1 cellular context compared by ENCODE assay signal in the genomic region with DNA sequence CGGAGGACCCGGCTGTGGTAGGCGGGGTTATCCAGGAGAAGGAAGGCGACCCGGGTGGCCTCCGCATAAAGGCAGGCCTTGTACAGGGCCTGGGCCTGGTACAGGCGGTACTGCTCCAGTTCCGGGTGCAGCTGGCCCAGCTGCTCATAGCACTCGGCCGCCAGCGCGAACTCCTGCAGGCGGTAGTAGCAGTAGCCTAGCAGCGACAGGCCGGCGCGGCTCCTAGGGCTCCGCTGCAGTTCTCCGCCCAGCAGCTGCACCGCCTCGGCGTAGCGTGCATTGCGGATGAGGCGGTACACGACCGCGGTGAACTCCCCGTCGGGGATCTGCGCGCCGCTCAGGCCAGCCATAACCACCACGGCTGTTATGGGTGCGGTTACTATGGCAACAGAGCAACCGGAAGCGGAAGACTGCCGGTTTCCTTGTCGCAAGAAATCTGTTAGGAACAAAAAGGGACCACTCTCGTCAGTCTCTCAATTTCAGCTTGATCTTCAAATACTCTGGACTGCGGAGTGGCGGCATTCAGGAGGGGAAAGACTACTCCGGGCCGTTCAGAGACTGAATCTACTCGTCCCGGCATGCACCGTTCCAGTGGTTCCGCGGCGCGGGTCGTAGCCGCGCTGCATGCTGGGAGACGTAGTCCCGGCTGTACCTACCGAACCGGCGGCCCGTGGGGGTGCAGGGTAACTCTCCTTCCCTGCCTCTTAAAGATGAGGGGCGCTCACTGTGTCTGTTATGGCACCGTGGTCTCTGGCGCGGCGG.
A peak's percentile ranks its signal among the peaks of the same experiment; 100 is the strongest.
TF ChIP-seq lines count a peak whose summit lies in the region.

No MANE protein-coding gene starts in this region.

TF ChIP-seq in K562, 482 proteins besides CTCF, POLR2A, EP300 and RAD21 (continued from another document and continues in another):
- TF ChIP-seq TRIM24 (IDR thresholded peaks at IDR 0.05) (peak in 1 of 2 experiments; percentile 38; a peak in 1 of 4 replicates), CC2D1A (IDR thresholded peaks at IDR 0.05) (peak; percentile 79; the same call in 1 of the 2 replicates), ZNF79 (CRISPR knock-in tag; IDR thresholded peaks at IDR 0.05; ENCODE audit: low read depth) (peak; percentile 15; the same call in 1 of the 2 replicates), RUNX1 (IDR thresholded peaks at IDR 0.05; ENCODE audit: low read depth) (no peak), SRSF7 (optimal IDR thresholded peaks at IDR 0.05; ENCODE audit: low read depth, low read length) (no peak), ZBTB7A (IDR thresholded peaks at IDR 0.05; ENCODE audit: borderline replicate concordance, control insufficient read depth, low read depth, low read length) (peak; percentile 69; the same call in 1 of the 2 replicates), ERF (CRISPR knock-in tag; IDR thresholded peaks at IDR 0.05) (peak; percentile 93; the same call in 1 of the 2 replicates), FOXM1 (IDR thresholded peaks at IDR 0.05; ENCODE audit: low read depth) (no peak), FOXM1 (CRISPR knock-in tag; IDR thresholded peaks at IDR 0.05; ENCODE audit: low read depth) (no peak), FOXK2 (conservative IDR thresholded peaks at IDR 0.05 in 1 of 2, IDR thresholded peaks at IDR 0.05 in 1 of 2; ENCODE audit: low read depth in 2 of 2) (peak in 1 of 2 experiments; percentile 34; a peak in 2 of 4 replicates), BRD9 (IDR thresholded peaks at IDR 0.05; ENCODE audit: low read depth, partially characterized antibody) (peak; percentile 11), ZNF584 (CRISPR knock-in tag; IDR thresholded peaks at IDR 0.05; ENCODE audit: low read depth) (no peak), ARID2 (IDR thresholded peaks at IDR 0.05) (no peak), ZFX (CRISPR knock-in tag; IDR thresholded peaks at IDR 0.05) (peak; percentile 97), RNF2 (IDR thresholded peaks at IDR 0.05) (0 out of 2 replicates have a peak, but pooled peaks have one; percentile 27), BRF1 (IDR thresholded peaks at IDR 0.05; ENCODE audit: borderline replicate concordance, extremely low read depth, insufficient read length) (no peak), ZNF263 (CRISPR knock-in tag; IDR thresholded peaks at IDR 0.05; ENCODE audit: borderline replicate concordance) (no peak), ZNF717 (CRISPR knock-in tag; IDR thresholded peaks at IDR 0.05) (no peak), CBX1 (IDR thresholded peaks at IDR 0.05; ENCODE audit: low read depth) (0 out of 2 replicates have a peak, but pooled peaks have one; percentile 58), C11orf30 (IDR thresholded peaks at IDR 0.05; ENCODE audit: low read depth) (no peak; the same call in 1 of the 2 replicates), MAX (CRISPR knock-in tag; IDR thresholded peaks at IDR 0.05) (0 out of 2 replicates have a peak, but pooled peaks have one; percentile 23), ZNF384 (IDR thresholded peaks at IDR 0.05; ENCODE audit: low read depth, low read length) (no peak), RBM25 (IDR thresholded peaks at IDR 0.05; ENCODE audit: low read depth, low read length, severe bottlenecking) (no peak), TBL1XR1 (IDR thresholded peaks at IDR 0.05; ENCODE audit: low read length in 2 of 2) (peak in 1 of 2 experiments; percentile 13; a peak in 1 of 4 replicates), MAZ (CRISPR knock-in tag; conservative IDR thresholded peaks at IDR 0.05 in 1 of 2, IDR thresholded peaks at IDR 0.05 in 1 of 2) (peak in 1 of 2 experiments; percentile 80; a peak in 2 of 4 replicates), DNMT1 (IDR thresholded peaks at IDR 0.05) (no peak), MED1 (CRISPR knock-in tag; IDR thresholded peaks at IDR 0.05; ENCODE audit: borderline replicate concordance) (no peak), GTF2E2 (tag; IDR thresholded peaks at IDR 0.05) (peak; percentile 39; the same call in 1 of the 2 replicates), ZNF408 (CRISPR knock-in tag; IDR thresholded peaks at IDR 0.05; ENCODE audit: low read depth) (no peak), ZZZ3 (IDR thresholded peaks at IDR 0.05) (no peak), CBFB (CRISPR knock-in tag; IDR thresholded peaks at IDR 0.05) (no peak), RFX1 (IDR thresholded peaks at IDR 0.05) (peak; percentile 100), ELF4 (CRISPR knock-in tag; IDR thresholded peaks at IDR 0.05) (peak; percentile 93), GABPA (tag; conservative IDR thresholded peaks at IDR 0.05; ENCODE audit: low read depth) (peak; percentile 96)
- TF ChIP-seq, protein P1, sequence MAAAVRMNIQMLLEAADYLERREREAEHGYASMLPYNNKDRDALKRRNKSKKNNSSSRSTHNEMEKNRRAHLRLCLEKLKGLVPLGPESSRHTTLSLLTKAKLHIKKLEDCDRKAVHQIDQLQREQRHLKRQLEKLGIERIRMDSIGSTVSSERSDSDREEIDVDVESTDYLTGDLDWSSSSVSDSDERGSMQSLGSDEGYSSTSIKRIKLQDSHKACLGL (CRISPR knock-in tag; IDR thresholded peaks at IDR 0.05; ENCODE audit: borderline replicate concordance, poor library complexity, severe bottlenecking) = no peak
- TF ChIP-seq, protein P2, sequence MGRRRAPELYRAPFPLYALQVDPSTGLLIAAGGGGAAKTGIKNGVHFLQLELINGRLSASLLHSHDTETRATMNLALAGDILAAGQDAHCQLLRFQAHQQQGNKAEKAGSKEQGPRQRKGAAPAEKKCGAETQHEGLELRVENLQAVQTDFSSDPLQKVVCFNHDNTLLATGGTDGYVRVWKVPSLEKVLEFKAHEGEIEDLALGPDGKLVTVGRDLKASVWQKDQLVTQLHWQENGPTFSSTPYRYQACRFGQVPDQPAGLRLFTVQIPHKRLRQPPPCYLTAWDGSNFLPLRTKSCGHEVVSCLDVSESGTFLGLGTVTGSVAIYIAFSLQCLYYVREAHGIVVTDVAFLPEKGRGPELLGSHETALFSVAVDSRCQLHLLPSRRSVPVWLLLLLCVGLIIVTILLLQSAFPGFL (CRISPR knock-in tag; IDR thresholded peaks at IDR 0.05) = no peak
- TF ChIP-seq, protein P3, sequence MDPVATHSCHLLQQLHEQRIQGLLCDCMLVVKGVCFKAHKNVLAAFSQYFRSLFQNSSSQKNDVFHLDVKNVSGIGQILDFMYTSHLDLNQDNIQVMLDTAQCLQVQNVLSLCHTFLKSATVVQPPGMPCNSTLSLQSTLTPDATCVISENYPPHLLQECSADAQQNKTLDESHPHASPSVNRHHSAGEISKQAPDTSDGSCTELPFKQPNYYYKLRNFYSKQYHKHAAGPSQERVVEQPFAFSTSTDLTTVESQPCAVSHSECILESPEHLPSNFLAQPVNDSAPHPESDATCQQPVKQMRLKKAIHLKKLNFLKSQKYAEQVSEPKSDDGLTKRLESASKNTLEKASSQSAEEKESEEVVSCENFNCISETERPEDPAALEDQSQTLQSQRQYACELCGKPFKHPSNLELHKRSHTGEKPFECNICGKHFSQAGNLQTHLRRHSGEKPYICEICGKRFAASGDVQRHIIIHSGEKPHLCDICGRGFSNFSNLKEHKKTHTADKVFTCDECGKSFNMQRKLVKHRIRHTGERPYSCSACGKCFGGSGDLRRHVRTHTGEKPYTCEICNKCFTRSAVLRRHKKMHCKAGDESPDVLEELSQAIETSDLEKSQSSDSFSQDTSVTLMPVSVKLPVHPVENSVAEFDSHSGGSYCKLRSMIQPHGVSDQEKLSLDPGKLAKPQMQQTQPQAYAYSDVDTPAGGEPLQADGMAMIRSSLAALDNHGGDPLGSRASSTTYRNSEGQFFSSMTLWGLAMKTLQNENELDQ (CRISPR knock-in tag; IDR thresholded peaks at IDR 0.05; ENCODE audit: borderline replicate concordance) = no peak
- TF ChIP-seq, protein P4, sequence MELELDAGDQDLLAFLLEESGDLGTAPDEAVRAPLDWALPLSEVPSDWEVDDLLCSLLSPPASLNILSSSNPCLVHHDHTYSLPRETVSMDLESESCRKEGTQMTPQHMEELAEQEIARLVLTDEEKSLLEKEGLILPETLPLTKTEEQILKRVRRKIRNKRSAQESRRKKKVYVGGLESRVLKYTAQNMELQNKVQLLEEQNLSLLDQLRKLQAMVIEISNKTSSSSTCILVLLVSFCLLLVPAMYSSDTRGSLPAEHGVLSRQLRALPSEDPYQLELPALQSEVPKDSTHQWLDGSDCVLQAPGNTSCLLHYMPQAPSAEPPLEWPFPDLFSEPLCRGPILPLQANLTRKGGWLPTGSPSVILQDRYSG (tag; conservative IDR thresholded peaks at IDR 0.05; ENCODE audit: low read depth) = no peak
- TF ChIP-seq, protein P5, sequence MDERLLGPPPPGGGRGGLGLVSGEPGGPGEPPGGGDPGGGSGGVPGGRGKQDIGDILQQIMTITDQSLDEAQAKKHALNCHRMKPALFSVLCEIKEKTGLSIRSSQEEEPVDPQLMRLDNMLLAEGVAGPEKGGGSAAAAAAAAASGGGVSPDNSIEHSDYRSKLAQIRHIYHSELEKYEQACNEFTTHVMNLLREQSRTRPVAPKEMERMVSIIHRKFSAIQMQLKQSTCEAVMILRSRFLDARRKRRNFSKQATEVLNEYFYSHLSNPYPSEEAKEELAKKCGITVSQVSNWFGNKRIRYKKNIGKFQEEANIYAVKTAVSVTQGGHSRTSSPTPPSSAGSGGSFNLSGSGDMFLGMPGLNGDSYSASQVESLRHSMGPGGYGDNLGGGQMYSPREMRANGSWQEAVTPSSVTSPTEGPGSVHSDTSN (CRISPR knock-in tag; IDR thresholded peaks at IDR 0.05; ENCODE audit: low read depth) = no peak
- TF ChIP-seq, protein P5 (tag; conservative IDR thresholded peaks at IDR 0.05; ENCODE audit: low read depth) = no peak
- TF ChIP-seq, protein P6, sequence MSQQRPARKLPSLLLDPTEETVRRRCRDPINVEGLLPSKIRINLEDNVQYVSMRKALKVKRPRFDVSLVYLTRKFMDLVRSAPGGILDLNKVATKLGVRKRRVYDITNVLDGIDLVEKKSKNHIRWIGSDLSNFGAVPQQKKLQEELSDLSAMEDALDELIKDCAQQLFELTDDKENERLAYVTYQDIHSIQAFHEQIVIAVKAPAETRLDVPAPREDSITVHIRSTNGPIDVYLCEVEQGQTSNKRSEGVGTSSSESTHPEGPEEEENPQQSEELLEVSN (IDR thresholded peaks at IDR 0.05; ENCODE audit: borderline replicate concordance in 1 of 2, extremely low read depth in 1 of 2, insufficient read depth in 1 of 2, insufficient read length in 1 of 2, low read depth in 1 of 2, low read length in 1 of 2, poor library complexity in 1 of 2, severe bottlenecking in 1 of 2) = peak; percentile 7 to 25
- TF ChIP-seq, protein P7, sequence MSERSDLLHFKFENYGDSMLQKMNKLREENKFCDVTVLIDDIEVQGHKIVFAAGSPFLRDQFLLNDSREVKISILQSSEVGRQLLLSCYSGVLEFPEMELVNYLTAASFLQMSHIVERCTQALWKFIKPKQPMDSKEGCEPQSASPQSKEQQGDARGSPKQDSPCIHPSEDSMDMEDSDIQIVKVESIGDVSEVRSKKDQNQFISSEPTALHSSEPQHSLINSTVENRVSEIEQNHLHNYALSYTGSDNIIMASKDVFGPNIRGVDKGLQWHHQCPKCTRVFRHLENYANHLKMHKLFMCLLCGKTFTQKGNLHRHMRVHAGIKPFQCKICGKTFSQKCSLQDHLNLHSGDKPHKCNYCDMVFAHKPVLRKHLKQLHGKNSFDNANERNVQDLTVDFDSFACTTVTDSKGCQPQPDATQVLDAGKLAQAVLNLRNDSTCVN (CRISPR knock-in tag; IDR thresholded peaks at IDR 0.05) = no peak
- TF ChIP-seq, protein P8, sequence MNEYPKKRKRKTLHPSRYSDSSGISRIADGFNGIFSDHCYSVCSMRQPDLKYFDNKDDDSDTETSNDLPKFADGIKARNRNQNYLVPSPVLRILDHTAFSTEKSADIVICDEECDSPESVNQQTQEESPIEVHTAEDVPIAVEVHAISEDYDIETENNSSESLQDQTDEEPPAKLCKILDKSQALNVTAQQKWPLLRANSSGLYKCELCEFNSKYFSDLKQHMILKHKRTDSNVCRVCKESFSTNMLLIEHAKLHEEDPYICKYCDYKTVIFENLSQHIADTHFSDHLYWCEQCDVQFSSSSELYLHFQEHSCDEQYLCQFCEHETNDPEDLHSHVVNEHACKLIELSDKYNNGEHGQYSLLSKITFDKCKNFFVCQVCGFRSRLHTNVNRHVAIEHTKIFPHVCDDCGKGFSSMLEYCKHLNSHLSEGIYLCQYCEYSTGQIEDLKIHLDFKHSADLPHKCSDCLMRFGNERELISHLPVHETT (CRISPR knock-in tag; conservative IDR thresholded peaks at IDR 0.05 in 1 of 2, IDR thresholded peaks at IDR 0.05 in 1 of 2) = peak in 1 of 2 experiments; percentile 77; a peak in 1 of 4 replicates
- TF ChIP-seq, protein P9, sequence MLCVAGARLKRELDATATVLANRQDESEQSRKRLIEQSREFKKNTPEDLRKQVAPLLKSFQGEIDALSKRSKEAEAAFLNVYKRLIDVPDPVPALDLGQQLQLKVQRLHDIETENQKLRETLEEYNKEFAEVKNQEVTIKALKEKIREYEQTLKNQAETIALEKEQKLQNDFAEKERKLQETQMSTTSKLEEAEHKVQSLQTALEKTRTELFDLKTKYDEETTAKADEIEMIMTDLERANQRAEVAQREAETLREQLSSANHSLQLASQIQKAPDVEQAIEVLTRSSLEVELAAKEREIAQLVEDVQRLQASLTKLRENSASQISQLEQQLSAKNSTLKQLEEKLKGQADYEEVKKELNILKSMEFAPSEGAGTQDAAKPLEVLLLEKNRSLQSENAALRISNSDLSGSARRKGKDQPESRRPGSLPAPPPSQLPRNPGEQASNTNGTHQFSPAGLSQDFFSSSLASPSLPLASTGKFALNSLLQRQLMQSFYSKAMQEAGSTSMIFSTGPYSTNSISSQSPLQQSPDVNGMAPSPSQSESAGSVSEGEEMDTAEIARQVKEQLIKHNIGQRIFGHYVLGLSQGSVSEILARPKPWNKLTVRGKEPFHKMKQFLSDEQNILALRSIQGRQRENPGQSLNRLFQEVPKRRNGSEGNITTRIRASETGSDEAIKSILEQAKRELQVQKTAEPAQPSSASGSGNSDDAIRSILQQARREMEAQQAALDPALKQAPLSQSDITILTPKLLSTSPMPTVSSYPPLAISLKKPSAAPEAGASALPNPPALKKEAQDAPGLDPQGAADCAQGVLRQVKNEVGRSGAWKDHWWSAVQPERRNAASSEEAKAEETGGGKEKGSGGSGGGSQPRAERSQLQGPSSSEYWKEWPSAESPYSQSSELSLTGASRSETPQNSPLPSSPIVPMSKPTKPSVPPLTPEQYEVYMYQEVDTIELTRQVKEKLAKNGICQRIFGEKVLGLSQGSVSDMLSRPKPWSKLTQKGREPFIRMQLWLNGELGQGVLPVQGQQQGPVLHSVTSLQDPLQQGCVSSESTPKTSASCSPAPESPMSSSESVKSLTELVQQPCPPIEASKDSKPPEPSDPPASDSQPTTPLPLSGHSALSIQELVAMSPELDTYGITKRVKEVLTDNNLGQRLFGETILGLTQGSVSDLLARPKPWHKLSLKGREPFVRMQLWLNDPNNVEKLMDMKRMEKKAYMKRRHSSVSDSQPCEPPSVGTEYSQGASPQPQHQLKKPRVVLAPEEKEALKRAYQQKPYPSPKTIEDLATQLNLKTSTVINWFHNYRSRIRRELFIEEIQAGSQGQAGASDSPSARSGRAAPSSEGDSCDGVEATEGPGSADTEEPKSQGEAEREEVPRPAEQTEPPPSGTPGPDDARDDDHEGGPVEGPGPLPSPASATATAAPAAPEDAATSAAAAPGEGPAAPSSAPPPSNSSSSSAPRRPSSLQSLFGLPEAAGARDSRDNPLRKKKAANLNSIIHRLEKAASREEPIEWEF (CRISPR knock-in tag; IDR thresholded peaks at IDR 0.05) = no peak
